In the genomic region with DNA sequence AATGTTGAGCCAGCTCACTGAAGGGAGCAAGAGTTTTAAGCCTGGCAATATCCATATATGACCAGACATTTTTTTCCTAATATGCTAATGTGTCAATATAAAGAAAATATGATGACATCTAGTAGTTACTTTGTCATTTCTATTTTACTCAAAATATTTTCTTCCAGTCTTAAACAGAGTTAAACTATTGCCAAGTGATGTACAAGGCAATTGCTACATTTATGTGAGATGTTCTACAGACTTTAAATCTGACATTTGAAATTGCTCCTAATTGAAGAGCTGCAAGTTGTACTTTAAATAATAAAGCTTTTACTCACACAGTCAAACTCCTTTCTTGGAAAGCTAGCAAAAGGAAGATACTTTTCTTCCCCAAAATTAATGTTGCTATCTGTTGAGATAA, we compare ENCODE assay signal across 24 cellular contexts.
"Had no signal": no experiment of that assay in that cellular context is flagged by ENCODE, and none has a peak within 500 bp of the region (broad histone marks: within the 10 kb centered on the region; RNA-seq: fewer than 3 reads in every experiment).

No MANE protein-coding gene starts in this region.

- H3K27me3 ChIP-seq: neutrophil, pancreas, right lobe of liver, sigmoid colon, stomach, thyroid gland, tibial nerve, upper lobe of left lung, vagina had no signal

- H3K4me1 ChIP-seq: pancreas, prostate gland, right lobe of liver, stomach, thyroid gland, tibial nerve, upper lobe of left lung, vagina had no signal

- H3K4me3 ChIP-seq: pancreas, prostate gland, right lobe of liver, sigmoid colon, stomach, thoracic aorta, thyroid gland, tibial nerve, upper lobe of left lung, vagina had no signal

- DNase-seq: naive thymus-derived CD4-positive, alpha-beta T cell; natural killer cell; nucleus accumbens; pancreas; right cardiac atrium; right lobe of liver; sigmoid colon; small intestine; stimulated activated CD4-positive, alpha-beta T cell treated with anti-CD3 and anti-CD28 coated beads, Interleukin-15, amount 100 ng/mL, for 24 hours; stimulated activated CD4-positive, alpha-beta T cell treated with anti-CD3 and anti-CD28 coated beads, Interleukin-2, amount 100 ng/mL, for 24 hours; stimulated activated CD4-positive, alpha-beta T cell treated with anti-CD3 and anti-CD28 coated beads, Interleukin-2, amount 100 ng/mL, for 48 hours; stimulated activated CD4-positive, alpha-beta T cell treated with anti-CD3 and anti-CD28 coated beads, Interleukin-4, amount 100 ng/mL, for 24 hours; stimulated activated naive B cell treated with anti-CD40 and anti-IgM and Interleukin-4, amounts not matched to agents 10 μg/mL and 1 μg/mL and 100 μg/mL, for 72 hours; stimulated activated naive CD4-positive, alpha-beta T cell treated with Interleukin-2 at 50 U/mL for 16 hours; stomach; thyroid gland; trophoblast cell; upper lobe of left lung had no signal

- H3K36me3 ChIP-seq: neutrophil, pancreas, prostate gland, right lobe of liver, sigmoid colon, stomach, thoracic aorta, thyroid gland, tibial nerve, upper lobe of left lung, vagina had no signal

- ATAC-seq: naive thymus-derived CD4-positive, alpha-beta T cell; natural killer cell; pancreas; right cardiac atrium; right lobe of liver; stimulated activated effector memory CD8-positive, alpha-beta T cell treated with anti-CD3 and anti-CD28 coated beads, Interleukin-12 subunit alpha, Interleukin-12 subunit beta, amount 100 ng/mL, for 72 hours; stimulated activated naive B cell treated with anti-CD40 and anti-IgM and Interleukin-4, amounts not matched to agents 10 μg/mL and 1 μg/mL and 100 μg/mL, for 72 hours had no signal

- H3K27ac ChIP-seq: neutrophil, pancreas, prostate gland, right lobe of liver, sigmoid colon, stomach, thoracic aorta, thyroid gland, tibial nerve, upper lobe of left lung, vagina had no signal

- H3K9me3 ChIP-seq: neutrophil, pancreas, prostate gland, right lobe of liver, sigmoid colon, stomach, thoracic aorta, thyroid gland, tibial nerve, upper lobe of left lung, vagina had no signal
